In genomic region chr18:77107218-77107815, GRCh38 we compare ENCODE assay signal across 8 cellular contexts. TPM values are rescaled to one million over a fixed set of nuclear protein-coding genes. Genes with fewer than 3 reads are reported as not detected.
DNase-seq lines count a peak whose midpoint lies in the region; ATAC-seq and TF ChIP-seq lines count a peak whose summit lies in the region.

No MANE protein-coding gene starts in this region.

- POLR2A ChIA-PET in CD4-positive, alpha-beta memory T cell (lab: Charles Lee; ENCODE audit: partially characterized antibody), result interaction anchor here (0.9 to 7.7 kb wide), 11 partner anchors 8 to 102 kb away, joined by 3 to 126 read pairs (median 13); partner anchors contain the start of gene MBP

- peaks cover 0 to 3% (median 0%) of the 10 kb centered on the region in 8 donors for H3K9me3 Mint-ChIP-seq in CD4-positive, alpha-beta memory T cell

- TF ChIP-seq CTCF in fibroblast of villous mesenchyme (IDR thresholded peaks at IDR 0.05; ENCODE audit: insufficient read depth, low read depth, low read length), result no peak
- no peak for TF ChIP-seq CTCF in prostate gland (IDR thresholded peaks at IDR 0.05)

- TF ChIP-seq POLR2A in prostate gland (IDR thresholded peaks at IDR 0.05), result no peak

- peak overlapping the region; percentile 86 to 99 (median 97) for H3K27ac Mint-ChIP-seq in CD4-positive, alpha-beta memory T cell
- H3K27ac Mint-ChIP-seq in T-helper 17 cell, result peak overlapping the region; percentile 97

- CTCF ChIA-PET in CD4-positive, alpha-beta memory T cell (lab: Charles Lee; ENCODE audit: partially characterized antibody), result interaction anchor here (1.0 to 4.0 kb wide), 11 partner anchors 7 to 107 kb away, joined by 3 to 32 read pairs (median 4); partner anchors contain the start of gene MBP

- no peaks in the 10 kb centered on the region for H3K27me3 Mint-ChIP-seq in CD4-positive, alpha-beta memory T cell
- H3K27me3 Mint-ChIP-seq in T-helper 17 cell, result no peaks in the 10 kb centered on the region

- 48% methylated on average over 6 of the region's 6 CpGs for WGBS in prostate gland

- no peaks in the 10 kb centered on the region for H3K27me3 ChIP-seq in CD4-positive, alpha-beta memory T cell (ENCODE audit: insufficient read depth, low read length)
- H3K27me3 ChIP-seq in prostate gland (replicated peaks; ENCODE audit: insufficient read depth), result no peaks in the 10 kb centered on the region

- peaks cover 13 to 62% of the 10 kb centered on the region in 2 donors for H3K36me3 Mint-ChIP-seq in CD4-positive, alpha-beta memory T cell
- H3K36me3 Mint-ChIP-seq in T-helper 17 cell (ENCODE audit: low read depth), result peaks cover 8% of the 10 kb centered on the region

- intact Hi-C loops in CD4-positive, alpha-beta memory T cell (cut with micrococcal nuclease), result loop anchor here (2.0 to 5.0 kb wide), 3 partner anchors 17 to 100 kb away; no protein-coding TSS in a partner anchor
- intact Hi-C loops in prostate gland (cut with DNase I), result no loop called here

- peaks cover 15% of the 10 kb centered on the region for H3K36me3 ChIP-seq in CD4-positive, alpha-beta memory T cell (ENCODE audit: insufficient read depth, low read length)
- no peaks in the 10 kb centered on the region for H3K36me3 ChIP-seq in prostate gland

- DNase-seq in CD4-positive, alpha-beta memory T cell, result no peak
- DNase-seq in T-helper 17 cell (no peak), fibroblast of villous mesenchyme (ENCODE audit: low read depth) (peak; percentile 45), prostate gland (ENCODE audit: low spot score) (no peak), GM03348 (ENCODE audit: low spot score) (no peak), activated gamma-delta T cell treated with Interleukin-2 at 50 U/mL for 16 hours (no peak)
- no peak for DNase-seq in stimulated activated CD4-positive, alpha-beta T cell treated with anti-CD3 and anti-CD28 coated beads, Interleukin-4, amount 100 ng/mL, for 24 hours

- peak overlapping the region; percentile 67 for H3K27ac ChIP-seq in CD4-positive, alpha-beta memory T cell (ENCODE audit: low read depth, low read length)
- H3K27ac ChIP-seq in prostate gland, result peak overlapping the region; percentile 29 to 35

- no peaks in the 10 kb centered on the region for H3K9me3 ChIP-seq in CD4-positive, alpha-beta memory T cell (ENCODE audit: control insufficient read depth in 1 of 2, low read length in 2 of 2)
- no peaks in the 10 kb centered on the region for H3K9me3 ChIP-seq in T-helper 17 cell (ENCODE audit: control insufficient read depth, low read length, poor library complexity, severe bottlenecking)
- no peaks in the 10 kb centered on the region for H3K9me3 ChIP-seq in prostate gland

- peaks cover 77 to 97% (median 89%) of the 10 kb centered on the region in 4 donors for H3K4me1 Mint-ChIP-seq in CD4-positive, alpha-beta memory T cell
- peaks cover 73% of the 10 kb centered on the region for H3K4me1 Mint-ChIP-seq in T-helper 17 cell

- H3K4me3 ChIP-seq in CD4-positive, alpha-beta memory T cell (ENCODE audit: low read length in 2 of 2), result no peak overlapping the region
- H3K4me3 ChIP-seq in fibroblast of villous mesenchyme (ENCODE audit: low read depth, low read length) (no peak overlapping the region), prostate gland (no peak overlapping the region)

- peak overlapping the region in 7 of 8 donors; percentile 77 to 92 (median 85) for H3K4me3 Mint-ChIP-seq in CD4-positive, alpha-beta memory T cell
- peak overlapping the region; percentile 83 for H3K4me3 Mint-ChIP-seq in T-helper 17 cell

- H3K4me1 ChIP-seq in CD4-positive, alpha-beta memory T cell (ENCODE audit: insufficient read depth, low read length), result peaks cover 98% of the 10 kb centered on the region
- no peaks in the 10 kb centered on the region for H3K4me1 ChIP-seq in prostate gland (replicated peaks)

- ATAC-seq in T-helper 17 cell (no peak), HG03565 (IDR thresholded peaks at IDR 0.05; ENCODE audit: unreplicated experiment) (no peak)

RNA-seq across cellular contexts. Expression of gene MBP, which starts 25.3 kb away (rescaled TPM):
- total RNA-seq in CD4-positive, alpha-beta memory T cell, result 100 to 1,000 TPM; 179 to 187 TPM
- polyA plus RNA-seq in CD4-positive, alpha-beta memory T cell, result 100 to 1,000 TPM in 1 of 2 donors, 10 to 100 TPM in 1; 92.2 to 119 TPM
- total RNA-seq in T-helper 17 cell, result 100 to 1,000 TPM in 1 of 2 donors, 10 to 100 TPM in 1; 97.7 to 127 TPM
- total RNA-seq in fibroblast of villous mesenchyme, result 3.9 and 5.2 TPM in 2 replicates
- total RNA-seq in prostate gland, result 10 to 100 TPM; 19.8 to 43.5 TPM
